In the genomic region with DNA sequence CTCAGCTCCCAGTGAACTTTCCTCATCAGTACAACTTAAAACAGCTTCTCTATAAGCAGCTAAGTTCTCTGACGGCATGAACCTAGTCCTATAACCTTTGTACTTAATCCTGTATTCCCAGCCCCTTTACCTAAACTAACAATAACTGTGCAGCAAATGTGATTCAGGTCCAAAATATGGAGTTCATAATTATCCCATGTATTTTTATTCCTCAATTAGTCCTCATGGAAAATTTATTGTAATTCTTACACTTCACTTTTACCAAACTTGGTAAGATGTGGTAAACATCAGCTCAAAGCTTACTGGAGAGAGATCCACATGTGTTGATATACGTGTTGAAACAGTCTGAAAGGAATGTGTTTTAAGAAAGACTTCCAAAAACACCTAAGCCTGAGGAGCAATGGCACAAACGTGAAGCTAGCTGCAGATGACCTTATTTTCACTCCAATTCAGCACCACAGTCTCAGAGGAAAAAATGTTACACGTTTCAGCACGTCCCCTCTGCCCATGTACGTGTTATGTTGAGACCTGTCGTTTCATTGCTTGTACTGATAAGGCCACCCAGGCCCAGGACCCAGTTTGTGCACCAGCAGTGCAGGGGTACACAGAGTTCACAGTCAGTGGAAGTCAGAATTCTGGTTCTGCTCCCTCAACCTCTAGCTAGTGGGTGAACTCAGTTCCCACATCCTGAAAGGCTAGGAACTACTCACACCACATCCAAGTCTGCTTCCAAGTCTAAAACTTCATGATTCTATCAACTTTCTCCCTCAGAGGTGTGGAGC, we compare ENCODE assay signal across 1 cellular context.
TF ChIP-seq lines count a peak whose summit lies in the region.

No MANE protein-coding gene starts in this region.

TF ChIP-seq in HEK293, 187 proteins besides CTCF, POLR2A, EP300 and RAD21 (continued from another document):
- TF ChIP-seq, protein P1, sequence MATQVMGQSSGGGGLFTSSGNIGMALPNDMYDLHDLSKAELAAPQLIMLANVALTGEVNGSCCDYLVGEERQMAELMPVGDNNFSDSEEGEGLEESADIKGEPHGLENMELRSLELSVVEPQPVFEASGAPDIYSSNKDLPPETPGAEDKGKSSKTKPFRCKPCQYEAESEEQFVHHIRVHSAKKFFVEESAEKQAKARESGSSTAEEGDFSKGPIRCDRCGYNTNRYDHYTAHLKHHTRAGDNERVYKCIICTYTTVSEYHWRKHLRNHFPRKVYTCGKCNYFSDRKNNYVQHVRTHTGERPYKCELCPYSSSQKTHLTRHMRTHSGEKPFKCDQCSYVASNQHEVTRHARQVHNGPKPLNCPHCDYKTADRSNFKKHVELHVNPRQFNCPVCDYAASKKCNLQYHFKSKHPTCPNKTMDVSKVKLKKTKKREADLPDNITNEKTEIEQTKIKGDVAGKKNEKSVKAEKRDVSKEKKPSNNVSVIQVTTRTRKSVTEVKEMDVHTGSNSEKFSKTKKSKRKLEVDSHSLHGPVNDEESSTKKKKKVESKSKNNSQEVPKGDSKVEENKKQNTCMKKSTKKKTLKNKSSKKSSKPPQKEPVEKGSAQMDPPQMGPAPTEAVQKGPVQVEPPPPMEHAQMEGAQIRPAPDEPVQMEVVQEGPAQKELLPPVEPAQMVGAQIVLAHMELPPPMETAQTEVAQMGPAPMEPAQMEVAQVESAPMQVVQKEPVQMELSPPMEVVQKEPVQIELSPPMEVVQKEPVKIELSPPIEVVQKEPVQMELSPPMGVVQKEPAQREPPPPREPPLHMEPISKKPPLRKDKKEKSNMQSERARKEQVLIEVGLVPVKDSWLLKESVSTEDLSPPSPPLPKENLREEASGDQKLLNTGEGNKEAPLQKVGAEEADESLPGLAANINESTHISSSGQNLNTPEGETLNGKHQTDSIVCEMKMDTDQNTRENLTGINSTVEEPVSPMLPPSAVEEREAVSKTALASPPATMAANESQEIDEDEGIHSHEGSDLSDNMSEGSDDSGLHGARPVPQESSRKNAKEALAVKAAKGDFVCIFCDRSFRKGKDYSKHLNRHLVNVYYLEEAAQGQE (tag by site-specific recombination; IDR thresholded peaks at IDR 0.05): 0 out of 2 replicates have a peak, but pooled peaks have one; percentile 31
